In genomic region chr14:93788307-93788556, GRCh38 we compare ENCODE assay signal across 9 cellular contexts. TPM values are rescaled to one million over a fixed set of nuclear protein-coding genes. Genes with fewer than 3 reads are reported as not detected.
DNase-seq lines count a peak whose midpoint lies in the region; ATAC-seq and TF ChIP-seq lines count a peak whose summit lies in the region.
"Had no signal": no experiment of that assay in that cellular context is flagged by ENCODE, and none has a peak within 500 bp of the region (broad histone marks: within the 10 kb centered on the region; RNA-seq: fewer than 3 reads in every experiment).

TSS of gene PRIMA1 (minus strand) at chr14:93788485. CDS start at chr14:93787718, 767 bp downstream.

- no peak for ATAC-seq in stimulated activated naive B cell treated with anti-CD40 and anti-IgM and Interleukin-4, amounts not matched to agents 10 μg/mL and 1 μg/mL and 100 μg/mL, for 72 hours (replicated peaks)
- ATAC-seq in activated CD8-positive, alpha-beta T cell treated with anti-CD3 and anti-CD28 coated beads, Interleukin-2, amount 10 ng/mL, durations not matched to agents 7 days and 5 days, result no peak

- H3K4me1 Mint-ChIP-seq in stimulated activated naive B cell treated with anti-CD40 and anti-IgM and Interleukin-4, amounts not matched to agents 10 μg/mL and 1 μg/mL and 100 μg/mL, for 72 hours, result peaks cover 7% of the 10 kb centered on the region in 2 donors
- no peaks in the 10 kb centered on the region for H3K4me1 Mint-ChIP-seq in activated CD8-positive, alpha-beta T cell treated with anti-CD3 and anti-CD28 coated beads, Interleukin-2, amount 10 ng/mL, durations not matched to agents 7 days and 5 days (ENCODE audit: low read depth)
- no peaks in the 10 kb centered on the region for H3K4me1 Mint-ChIP-seq in activated T-helper 2 cell treated with anti-CD3 and anti-CD28 coated beads, Interferon-gamma antibody, Interleukin-2, Interleukin-4, amounts not matched to agents 10 μg/mL and 5 μg/mL and 100 μg/mL, durations not matched to agents 14 hours and 24 hours and 36 hours (ENCODE audit: low read depth)

- H3K27me3 ChIP-seq in HAP-1 (ENCODE audit: low read depth), result no peaks in the 10 kb centered on the region

- peak within 1 kb of the TSS; percentile 20 to 33 for H3K4me3 Mint-ChIP-seq in stimulated activated naive B cell treated with anti-CD40 and anti-IgM and Interleukin-4, amounts not matched to agents 10 μg/mL and 1 μg/mL and 100 μg/mL, for 72 hours
- no peak within 1 kb of the TSS for H3K4me3 Mint-ChIP-seq in activated CD8-positive, alpha-beta T cell treated with anti-CD3 and anti-CD28 coated beads, Interleukin-2, amount 10 ng/mL, durations not matched to agents 7 days and 5 days
- H3K4me3 Mint-ChIP-seq in activated T-helper 2 cell treated with anti-CD3 and anti-CD28 coated beads, Interferon-gamma antibody, Interleukin-2, Interleukin-4, amounts not matched to agents 10 μg/mL and 5 μg/mL and 100 μg/mL, durations not matched to agents 14 hours and 24 hours and 36 hours (ENCODE audit: low read depth), result no peak within 1 kb of the TSS

- no peaks in the 10 kb centered on the region for H3K9me3 Mint-ChIP-seq in stimulated activated naive B cell treated with anti-CD40 and anti-IgM and Interleukin-4, amounts not matched to agents 10 μg/mL and 1 μg/mL and 100 μg/mL, for 72 hours
- H3K9me3 Mint-ChIP-seq in activated CD8-positive, alpha-beta T cell treated with anti-CD3 and anti-CD28 coated beads, Interleukin-2, amount 10 ng/mL, durations not matched to agents 7 days and 5 days (ENCODE audit: insufficient read depth), result no peaks in the 10 kb centered on the region
- no peaks in the 10 kb centered on the region for H3K9me3 Mint-ChIP-seq in activated T-helper 2 cell treated with anti-CD3 and anti-CD28 coated beads, Interferon-gamma antibody, Interleukin-2, Interleukin-4, amounts not matched to agents 10 μg/mL and 5 μg/mL and 100 μg/mL, durations not matched to agents 14 hours and 24 hours and 36 hours

- CTCF ChIA-PET in activated CD8-positive, alpha-beta T cell treated with anti-CD3 and anti-CD28 coated beads, Interleukin-2, amount 10 ng/mL, durations not matched to agents 7 days and 5 days (lab: Charles Lee), result no interaction called here

- intact Hi-C loops in lower leg skin (cut with DNase I; ENCODE audit: low total_unique reads), result loop anchor here (5.0 kb wide), 1 partner anchor 104 kb away; no protein-coding TSS in a partner anchor
- intact Hi-C loops in activated T-helper 2 cell treated with anti-CD3 and anti-CD28 coated beads, Interferon-gamma antibody, Interleukin-2, Interleukin-4, amounts not matched to agents 10 μg/mL and 5 μg/mL and 100 μg/mL, durations not matched to agents 14 hours and 24 hours and 36 hours (cut with micrococcal nuclease), result loop anchor here (2.0 to 5.0 kb wide), 2 partner anchors 77 to 984 kb away; partner anchors contain the start of gene GSC

- POLR2A ChIA-PET in activated CD8-positive, alpha-beta T cell treated with anti-CD3 and anti-CD28 coated beads, Interleukin-2, amount 10 ng/mL, durations not matched to agents 7 days and 5 days (lab: Charles Lee), result no interaction called here

- H3K27ac ChIP-seq in caudate nucleus (ENCODE audit: low read depth, low read length), result peak within 1 kb of the TSS; percentile 90

- H3K27me3 Mint-ChIP-seq in stimulated activated naive B cell treated with anti-CD40 and anti-IgM and Interleukin-4, amounts not matched to agents 10 μg/mL and 1 μg/mL and 100 μg/mL, for 72 hours, result peaks cover 67 to 71% of the 10 kb centered on the region in 2 donors
- H3K27me3 Mint-ChIP-seq in activated CD8-positive, alpha-beta T cell treated with anti-CD3 and anti-CD28 coated beads, Interleukin-2, amount 10 ng/mL, durations not matched to agents 7 days and 5 days (ENCODE audit: low read depth), result peaks cover 65% of the 10 kb centered on the region
- peaks cover 70% of the 10 kb centered on the region for H3K27me3 Mint-ChIP-seq in activated T-helper 2 cell treated with anti-CD3 and anti-CD28 coated beads, Interferon-gamma antibody, Interleukin-2, Interleukin-4, amounts not matched to agents 10 μg/mL and 5 μg/mL and 100 μg/mL, durations not matched to agents 14 hours and 24 hours and 36 hours (ENCODE audit: low read depth)

- TF ChIP-seq POLR2A in lower leg skin (IDR thresholded peaks at IDR 0.05), result no peak

- H3K27ac Mint-ChIP-seq in stimulated activated naive B cell treated with anti-CD40 and anti-IgM and Interleukin-4, amounts not matched to agents 10 μg/mL and 1 μg/mL and 100 μg/mL, for 72 hours, result peak within 1 kb of the TSS; percentile 44
- no peak within 1 kb of the TSS for H3K27ac Mint-ChIP-seq in activated CD8-positive, alpha-beta T cell treated with anti-CD3 and anti-CD28 coated beads, Interleukin-2, amount 10 ng/mL, durations not matched to agents 7 days and 5 days
- H3K27ac Mint-ChIP-seq in activated T-helper 2 cell treated with anti-CD3 and anti-CD28 coated beads, Interferon-gamma antibody, Interleukin-2, Interleukin-4, amounts not matched to agents 10 μg/mL and 5 μg/mL and 100 μg/mL, durations not matched to agents 14 hours and 24 hours and 36 hours, result no peak within 1 kb of the TSS

- DNase-seq in HAP-1 (ENCODE audit: low spot score in 2 of 2), result peak in 1 of 2 experiments; percentile 84
- peak in 6 of 61 donors; percentile 29 to 71 (median 63) for DNase-seq in caudate nucleus (lab: John Stamatoyannopoulos, UW)
- DNase-seq in lower leg skin (ENCODE audit: low spot score in 2 of 2), result no peak
- no peak for DNase-seq in stimulated activated naive B cell treated with anti-CD40 and anti-IgM and Interleukin-4, amounts not matched to agents 10 μg/mL and 1 μg/mL and 100 μg/mL, for 72 hours
- DNase-seq in activated CD8-positive, alpha-beta T cell treated with anti-CD3 and anti-CD28 coated beads, Interleukin-2, amount 10 ng/mL, durations not matched to agents 7 days and 5 days, result no peak
- no peak for DNase-seq in activated T-helper 2 cell treated with anti-CD3 and anti-CD28 coated beads, Interferon-gamma antibody, Interleukin-2, Interleukin-4, amounts not matched to agents 10 μg/mL and 5 μg/mL and 100 μg/mL, durations not matched to agents 14 hours and 24 hours and 36 hours (ENCODE audit: low spot score)
- DNase-seq in kidney tubule cell (ENCODE audit: low spot score), result no peak
- no peak for DNase-seq in C1 segment of cervical spinal cord (lab: John Stamatoyannopoulos, UW)

- 1 to 5% methylated on average over 9 to 23 of the region's 23 CpGs for WGBS in lower leg skin, 2 donors

- H3K36me3 Mint-ChIP-seq in stimulated activated naive B cell treated with anti-CD40 and anti-IgM and Interleukin-4, amounts not matched to agents 10 μg/mL and 1 μg/mL and 100 μg/mL, for 72 hours, result no peaks in the 10 kb centered on the region
- no peaks in the 10 kb centered on the region for H3K36me3 Mint-ChIP-seq in activated CD8-positive, alpha-beta T cell treated with anti-CD3 and anti-CD28 coated beads, Interleukin-2, amount 10 ng/mL, durations not matched to agents 7 days and 5 days (ENCODE audit: low read depth)
- no peaks in the 10 kb centered on the region for H3K36me3 Mint-ChIP-seq in activated T-helper 2 cell treated with anti-CD3 and anti-CD28 coated beads, Interferon-gamma antibody, Interleukin-2, Interleukin-4, amounts not matched to agents 10 μg/mL and 5 μg/mL and 100 μg/mL, durations not matched to agents 14 hours and 24 hours and 36 hours (ENCODE audit: low read depth)

- H3K4me1 ChIP-seq in HAP-1, result peaks cover 16% of the 10 kb centered on the region

- H3K4me3 ChIP-seq in HAP-1 (peak within 1 kb of the TSS; percentile 48), lower leg skin (ENCODE audit: low read depth, poor library complexity, severe bottlenecking) (peak within 1 kb of the TSS; percentile 28)

- TF ChIP-seq CTCF in lower leg skin (IDR thresholded peaks at IDR 0.05), result no peak

- H3K36me3 ChIP-seq in HAP-1 (replicated peaks), result no peaks in the 10 kb centered on the region; the same call in 1 of the 2 replicates

- H3K9me3 ChIP-seq in HAP-1, result no peaks in the 10 kb centered on the region

- in situ Hi-C loops in HAP-1 (cut with MboI; ENCODE audit: low sequenced_read_pairs), result no loop called here

RNA-seq across cellular contexts. Expression of gene PRIMA1, which starts in this region (rescaled TPM):
- total RNA-seq in lower leg skin, result 1 to 10 TPM; 2.6 to 9.0 (median 4.1) TPM
- not detected for total RNA-seq in activated CD8-positive, alpha-beta T cell treated with anti-CD3 and anti-CD28 coated beads, Interleukin-2, amount 10 ng/mL, durations not matched to agents 7 days and 5 days
- not detected in 2 replicates for total RNA-seq in activated T-helper 2 cell treated with anti-CD3 and anti-CD28 coated beads, Interferon-gamma antibody, Interleukin-2, Interleukin-4, amounts not matched to agents 10 μg/mL and 5 μg/mL and 100 μg/mL, durations not matched to agents 14 hours and 24 hours and 36 hours
- total RNA-seq: fibroblast of lung had no signal

Comparison
In these comparisons a context has a peak if more than half of its experiments do, and no peak if none do; other contexts are left out.
1. H3K4me3 Mint-ChIP-seq: peak in stimulated activated naive B cell treated with anti-CD40 and anti-IgM and Interleukin-4, amounts not matched to agents 10 μg/mL and 1 μg/mL and 100 μg/mL, for 72 hours (2 of 2); none in activated CD8-positive, alpha-beta T cell treated with anti-CD3 and anti-CD28 coated beads, Interleukin-2, amount 10 ng/mL, durations not matched to agents 7 days and 5 days (single experiment) and activated T-helper 2 cell treated with anti-CD3 and anti-CD28 coated beads, Interferon-gamma antibody, Interleukin-2, Interleukin-4, amounts not matched to agents 10 μg/mL and 5 μg/mL and 100 μg/mL, durations not matched to agents 14 hours and 24 hours and 36 hours (single experiment).